In genomic region chr3:140941434-140942220, GRCh38 we compare ENCODE assay signal across 8 cellular contexts. TPM values are rescaled to one million over a fixed set of nuclear protein-coding genes. Genes with fewer than 3 reads are reported as not detected.
A peak's percentile ranks its signal among the peaks of the same experiment; 100 is the strongest.
DNase-seq lines count a peak whose midpoint lies in the region; ATAC-seq, FAIRE-seq and TF ChIP-seq lines count a peak whose summit lies in the region.

Gene SLC25A36 (plus strand): TSS chr3:140941836. CDS start chr3:140942055, 219 bp downstream.

- in situ Hi-C loops in HepG2 (cut with HindIII; ENCODE audit: extremely low pct_ligation_motif_present, low pct_unique_long_range_greater_than_20kb): loop anchor here (10.0 kb wide), 1 partner anchor 237 kb away; no protein-coding TSS in a partner anchor

- no peaks in the 10 kb centered on the region; a peak in 1 of 5 replicates for H3K27me3 ChIP-seq in HepG2 (ENCODE audit: control insufficient read depth in 1 of 2, insufficient read depth in 2 of 2, low read length in 2 of 2)

- peaks cover 45% of the 10 kb centered on the region for H3K79me2 ChIP-seq in HepG2 (ENCODE audit: insufficient read depth, low read length)

- ATAC-seq in GM19395 (IDR thresholded peaks at IDR 0.05; ENCODE audit: unreplicated experiment) (peak; percentile 97), HG03565 (IDR thresholded peaks at IDR 0.05; ENCODE audit: unreplicated experiment) (peak; percentile 98), HepG2 (peak; percentile 96)

- peak; percentile 90 to 94 for TF ChIP-seq POLR2A in HepG2 (IDR thresholded peaks at IDR 0.05; ENCODE audit: insufficient read depth in 1 of 2, low read depth in 2 of 2, low read length in 2 of 2)

- peak within 1 kb of the TSS; percentile 65 for H2AFZ ChIP-seq in HepG2 (ENCODE audit: low read length)

- no peak for TF ChIP-seq CTCF in C4-2B (conservative IDR thresholded peaks at IDR 0.05)
- TF ChIP-seq CTCF in HepG2 (CRISPR knock-in tag; IDR thresholded peaks at IDR 0.05): peak; percentile 55

- peak within 1 kb of the TSS; percentile 96 to 100 (median 96) for H3K4me3 ChIP-seq in HepG2 (replicated peaks in 1 of 3; ENCODE audit: insufficient read depth in 1 of 3, low read depth in 2 of 3, low read length in 3 of 3)

- H3K9me3 ChIP-seq in HepG2 (ENCODE audit: low read length): no peaks in the 10 kb centered on the region

- H3K9ac ChIP-seq in HepG2 (ENCODE audit: insufficient read depth, low read depth, low read length): peak within 1 kb of the TSS; percentile 98

- no TSS peak for BruUV-seq in HepG2 (replicated peaks; lab: Mats Ljungman, UMichigan)

- H3K27ac ChIP-seq in C4-2B: peak within 1 kb of the TSS; percentile 88
- H3K27ac ChIP-seq in HepG2 (ENCODE audit: extremely low read length, insufficient read depth, low read length): peak within 1 kb of the TSS; percentile 98

- peak; percentile 12 to 62; a peak in 3 of 4 replicates for TF ChIP-seq EP300 in HepG2 (IDR thresholded peaks at IDR 0.05; ENCODE audit: low read depth in 2 of 2, low read length in 2 of 2)
- TF ChIP-seq EP300 in HepG2 (CRISPR knock-in tag; IDR thresholded peaks at IDR 0.05; ENCODE audit: borderline replicate concordance): peak; percentile 60

- peak; percentile 51; the same call in 1 of the 2 replicates for TF ChIP-seq RAD21 in HepG2 (CRISPR knock-in tag; IDR thresholded peaks at IDR 0.05)

- POLR2A ChIA-PET in HepG2 (lab: Yijun Ruan, JAX): interaction anchor here (1.1 to 2.7 kb wide), 4 partner anchors 7 to 1552 kb away, joined by 3 to 37 read pairs (median 6); partner anchors contain the start of genes COPB2 and PXYLP1

- WGBS in HepG2 (ENCODE audit: low lambda C conversion rate): 1% methylated on average over 40 of the region's 72 CpGs

- FAIRE-seq in HepG2 (lab: Jason Lieb, UNC): peak; percentile 87

- peaks cover 35% of the 10 kb centered on the region for H4K20me1 ChIP-seq in HepG2 (ENCODE audit: insufficient read depth, low read length)

- intact Hi-C loops in HepG2 (cut with micrococcal nuclease; ENCODE audit: unreplicated experiment): loop anchor here (2.0 kb wide), 1 partner anchor 15 kb away; no protein-coding TSS in a partner anchor

- H3K4me1 ChIP-seq in HepG2 (ENCODE audit: insufficient read depth, low read length): peaks cover 46% of the 10 kb centered on the region

- H3K4me2 ChIP-seq in HepG2 (ENCODE audit: low read depth, low read length): peak within 1 kb of the TSS; percentile 81

- 0 out of 5 replicates have a peak, but pooled peaks cover 0 to 3% of the 10 kb centered on the region in 2 experiments for H3K36me3 ChIP-seq in HepG2 (replicated peaks in 1 of 2; ENCODE audit: control insufficient read depth in 1 of 2, insufficient read depth in 2 of 2, low read length in 2 of 2)

- CTCF ChIA-PET in HepG2 (lab: Yijun Ruan, JAX; ENCODE audit: low intra/inter-chr PET ratio, low total read pairs): no interaction called here

- DNase-seq in NCI-H774 (lab: John Stamatoyannopoulos, UW) (peak; percentile 98), dermis microvascular lymphatic vessel endothelial cell (ENCODE audit: low read depth in 2 of 2) (peak; percentile 97 to 99), HepG2 (ENCODE audit: low spot score) (peak; percentile 99)
- DNase-seq in activated CD4-positive, alpha-beta T cell treated with anti-CD3 and anti-CD28 coated beads, Interleukin-2, amount 50 U/mL, for 4 hours: peak; percentile 96
- peak; percentile 97 for DNase-seq in stimulated activated CD4-positive, alpha-beta T cell treated with anti-CD3 and anti-CD28 coated beads, Interleukin-4, amount 100 ng/mL, for 1 hour

TF ChIP-seq in HepG2, 621 proteins besides CTCF, POLR2A, EP300 and RAD21 (continues in another document):
- TF ChIP-seq SP140L (CRISPR knock-in tag; IDR thresholded peaks at IDR 0.05; ENCODE audit: borderline replicate concordance) (peak; percentile 85; the same call in 1 of the 2 replicates), SSRP1 (CRISPR knock-in tag; IDR thresholded peaks at IDR 0.05) (no peak), MYC (CRISPR knock-in tag; IDR thresholded peaks at IDR 0.05; ENCODE audit: borderline replicate concordance) (peak; percentile 89), ZNF678 (CRISPR knock-in tag; IDR thresholded peaks at IDR 0.05) (peak; percentile 57; the same call in 1 of the 2 replicates), MAZ (IDR thresholded peaks at IDR 0.05; ENCODE audit: borderline replicate concordance, low read depth, low read length) (peak; percentile 83), MAZ (CRISPR knock-in tag; IDR thresholded peaks at IDR 0.05; ENCODE audit: low read depth) (peak; percentile 74), ZNF512B (CRISPR knock-in tag; IDR thresholded peaks at IDR 0.05; ENCODE audit: borderline replicate concordance) (no peak), USF2 (IDR thresholded peaks at IDR 0.05; ENCODE audit: low read depth, low read length) (peak; percentile 79), USF2 (CRISPR knock-in tag; IDR thresholded peaks at IDR 0.05; ENCODE audit: borderline replicate concordance) (peak; percentile 82), CREM (IDR thresholded peaks at IDR 0.05) (peak; percentile 94), CREM (CRISPR knock-in tag; IDR thresholded peaks at IDR 0.05) (peak; percentile 54), ZNF256 (CRISPR knock-in tag; conservative IDR thresholded peaks at IDR 0.05) (no peak), ZNF224 (CRISPR knock-in tag; IDR thresholded peaks at IDR 0.05) (peak; percentile 97; the same call in 1 of the 2 replicates), KDM1A (CRISPR knock-in tag; IDR thresholded peaks at IDR 0.05) (0 out of 2 replicates have a peak, but pooled peaks have one; percentile 35)

RNA-seq across cellular contexts. Expression of gene SLC25A36, which starts in this region (rescaled TPM):
- total RNA-seq in dermis microvascular lymphatic vessel endothelial cell: 33.4 and 35.9 TPM in 2 replicates
- total RNA-seq in HepG2 (2016; rRNA removed; fragmentation: Illumina TruSeq; extraction: Trizol): 30.6 and 34.6 TPM in 2 replicates
- 9.3 and 10.0 TPM in 2 replicates for total RNA-seq in HepG2 (2016; cell fraction: cytosol; rRNA removed; fragmentation: Illumina TruSeq; extraction: Trizol; ENCODE audit: low read depth)
- 31.1 and 38.4 TPM in 2 replicates for total RNA-seq in HepG2 (2016; cell fraction: insoluble cytoplasmic fraction; rRNA removed; fragmentation: Illumina TruSeq; extraction: Trizol)
- 27.8 and 28.9 TPM in 2 replicates for total RNA-seq in HepG2 (2016; cell fraction: membrane; rRNA removed; fragmentation: Illumina TruSeq; extraction: Trizol)
- total RNA-seq in HepG2 (2016; cell fraction: nucleus; rRNA removed; fragmentation: Illumina TruSeq; extraction: Trizol): 104 and 106 TPM in 2 replicates
- polyA plus RNA-seq in HepG2 (2011; rRNA removed): 65.9 and 85.6 TPM in 2 replicates
- polyA plus RNA-seq in HepG2 (2011; cell fraction: cytosol; rRNA removed): 21.5 and 30.1 TPM in 2 replicates
- polyA plus RNA-seq in HepG2 (2011; cell fraction: nucleus; rRNA removed): 95.3 and 126 TPM in 2 replicates
- 58.4 and 60.7 TPM in 2 replicates for polyA plus RNA-seq in HepG2 (2012)
- polyA plus RNA-seq in HepG2 (2016; cell fraction: cytosol; fragmentation: Illumina TruSeq; extraction: Trizol; ENCODE audit: low read depth): 3.1 and 3.8 TPM in 2 replicates
- 28.8 and 29.2 TPM in 2 replicates for polyA plus RNA-seq in HepG2 (2016; cell fraction: insoluble cytoplasmic fraction; fragmentation: Illumina TruSeq; extraction: Trizol; ENCODE audit: low read depth)
- polyA plus RNA-seq in HepG2 (2016; cell fraction: membrane; fragmentation: Illumina TruSeq; extraction: Trizol; ENCODE audit: low read depth): 9.1 and 10.2 TPM in 2 replicates
- 125 and 132 TPM in 2 replicates for polyA plus RNA-seq in HepG2 (2016; cell fraction: nucleus; fragmentation: Illumina TruSeq; extraction: Trizol; ENCODE audit: insufficient read depth, low read depth)
- 36.1 and 65.1 TPM in 2 replicates for polyA minus RNA-seq in HepG2 (2011; rRNA and poly(A)+ RNA removed; ENCODE audit: low replicate concordance)
- 42.8 and 49.8 TPM in 2 replicates for polyA minus RNA-seq in HepG2 (2011; cell fraction: cytosol; rRNA and poly(A)+ RNA removed)
- polyA minus RNA-seq in HepG2 (2011; cell fraction: nucleus; rRNA and poly(A)+ RNA removed): 350 and 400 TPM in 2 replicates

Comparison
In these comparisons a context has a peak if more than half of its experiments do, and no peak if none do; other contexts are left out.
1. Peak in every context shown above with its lines: DNase-seq, ATAC-seq, H3K4me3 ChIP-seq and H3K27ac ChIP-seq.